Comparison of ENCODE assay signal across 1 cellular context in the genomic region with DNA sequence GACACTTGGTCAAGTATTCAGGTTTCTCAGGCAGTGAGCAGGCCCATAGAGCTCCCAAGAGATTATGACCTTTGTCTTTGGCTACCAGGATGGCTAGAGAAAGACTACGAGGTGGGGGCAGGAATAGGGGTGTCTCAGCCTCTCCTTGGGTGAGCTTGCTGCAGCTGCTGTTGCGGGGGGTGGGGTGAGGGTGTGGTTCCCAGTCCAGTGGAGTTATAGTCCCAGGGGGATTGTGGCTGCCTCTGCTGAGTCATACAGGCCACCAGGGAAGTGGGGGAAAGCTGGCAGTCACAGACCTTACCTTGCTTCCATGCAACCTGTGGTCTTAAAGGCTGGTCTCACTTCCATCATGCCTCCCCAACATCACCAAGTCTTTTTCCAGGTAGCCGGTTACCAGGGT.
TF ChIP-seq lines count a peak whose summit lies in the region.

No MANE protein-coding gene starts in this region.

TF ChIP-seq in K562, 482 proteins besides CTCF, POLR2A, EP300 and RAD21 (continued from another document):
- TF ChIP-seq, protein P1, sequence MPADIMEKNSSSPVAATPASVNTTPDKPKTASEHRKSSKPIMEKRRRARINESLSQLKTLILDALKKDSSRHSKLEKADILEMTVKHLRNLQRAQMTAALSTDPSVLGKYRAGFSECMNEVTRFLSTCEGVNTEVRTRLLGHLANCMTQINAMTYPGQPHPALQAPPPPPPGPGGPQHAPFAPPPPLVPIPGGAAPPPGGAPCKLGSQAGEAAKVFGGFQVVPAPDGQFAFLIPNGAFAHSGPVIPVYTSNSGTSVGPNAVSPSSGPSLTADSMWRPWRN (IDR thresholded peaks at IDR 0.05; ENCODE audit: low read depth) = no peak
- peak; percentile 66 for TF ChIP-seq C11orf30 (IDR thresholded peaks at IDR 0.05; ENCODE audit: low read depth)
- peak; percentile 24; the same call in 1 of the 2 replicates for TF ChIP-seq ATF7 (IDR thresholded peaks at IDR 0.05)
- peak; percentile 34; the same call in 1 of the 2 replicates for TF ChIP-seq MAFK (IDR thresholded peaks at IDR 0.05; ENCODE audit: low read length)
- peak; percentile 29; the same call in 1 of the 2 replicates for TF ChIP-seq MAFG (tag; conservative IDR thresholded peaks at IDR 0.05)
- TF ChIP-seq DPF2 (IDR thresholded peaks at IDR 0.05) = peak; percentile 44
- TF ChIP-seq IFI16 (CRISPR knock-in tag; IDR thresholded peaks at IDR 0.05) = no peak
- TF ChIP-seq MCM2 (IDR thresholded peaks at IDR 0.05; ENCODE audit: low read depth) = no peak
- TF ChIP-seq ZNF143 (CRISPR knock-in tag; IDR thresholded peaks at IDR 0.05) = no peak
- peak; percentile 34; the same call in 1 of the 2 replicates for TF ChIP-seq ARID1B (IDR thresholded peaks at IDR 0.05)
- peak; percentile 28; the same call in 1 of the 2 replicates for TF ChIP-seq MAFF (IDR thresholded peaks at IDR 0.05; ENCODE audit: low read length)
- TF ChIP-seq, protein P2, sequence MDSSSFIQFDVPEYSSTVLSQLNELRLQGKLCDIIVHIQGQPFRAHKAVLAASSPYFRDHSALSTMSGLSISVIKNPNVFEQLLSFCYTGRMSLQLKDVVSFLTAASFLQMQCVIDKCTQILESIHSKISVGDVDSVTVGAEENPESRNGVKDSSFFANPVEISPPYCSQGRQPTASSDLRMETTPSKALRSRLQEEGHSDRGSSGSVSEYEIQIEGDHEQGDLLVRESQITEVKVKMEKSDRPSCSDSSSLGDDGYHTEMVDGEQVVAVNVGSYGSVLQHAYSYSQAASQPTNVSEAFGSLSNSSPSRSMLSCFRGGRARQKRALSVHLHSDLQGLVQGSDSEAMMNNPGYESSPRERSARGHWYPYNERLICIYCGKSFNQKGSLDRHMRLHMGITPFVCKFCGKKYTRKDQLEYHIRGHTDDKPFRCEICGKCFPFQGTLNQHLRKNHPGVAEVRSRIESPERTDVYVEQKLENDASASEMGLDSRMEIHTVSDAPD (CRISPR knock-in tag; IDR thresholded peaks at IDR 0.05) = no peak
- TF ChIP-seq NEUROD1 (IDR thresholded peaks at IDR 0.05; ENCODE audit: borderline replicate concordance, low read depth, low read length, partially characterized antibody) = no peak
- TF ChIP-seq SMARCA4 (IDR thresholded peaks at IDR 0.05) = peak; percentile 43; the same call in 1 of the 2 replicates
- TF ChIP-seq ELF2 (CRISPR knock-in tag; IDR thresholded peaks at IDR 0.05) = no peak
- TF ChIP-seq, protein P3, sequence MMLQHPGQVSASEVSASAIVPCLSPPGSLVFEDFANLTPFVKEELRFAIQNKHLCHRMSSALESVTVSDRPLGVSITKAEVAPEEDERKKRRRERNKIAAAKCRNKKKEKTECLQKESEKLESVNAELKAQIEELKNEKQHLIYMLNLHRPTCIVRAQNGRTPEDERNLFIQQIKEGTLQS (IDR thresholded peaks at IDR 0.05) = peak; percentile 38; the same call in 1 of the 2 replicates
- TF ChIP-seq, protein P3 (CRISPR knock-in tag; conservative IDR thresholded peaks at IDR 0.05) = no peak
- 0 out of 2 replicates have a peak, but pooled peaks have one; percentile 18 for TF ChIP-seq FOSL1 (tag; conservative IDR thresholded peaks at IDR 0.05)
- TF ChIP-seq HDGF (IDR thresholded peaks at IDR 0.05) = no peak
- TF ChIP-seq NR4A1 (CRISPR knock-in tag; IDR thresholded peaks at IDR 0.05) = no peak
- TF ChIP-seq NR4A1 (tag; IDR thresholded peaks at IDR 0.05) = no peak
- TF ChIP-seq TEAD4 (IDR thresholded peaks at IDR 0.05; ENCODE audit: low read length) = no peak
- TF ChIP-seq TEAD4 (CRISPR knock-in tag; IDR thresholded peaks at IDR 0.05; ENCODE audit: borderline replicate concordance) = no peak
- TF ChIP-seq ZNF324 (CRISPR knock-in tag; IDR thresholded peaks at IDR 0.05) = no peak
- TF ChIP-seq ZKSCAN1 (IDR thresholded peaks at IDR 0.05; ENCODE audit: low read depth, low read length) = 0 out of 2 replicates have a peak, but pooled peaks have one; percentile 18
- no peak for TF ChIP-seq ZNF282 (CRISPR knock-in tag; IDR thresholded peaks at IDR 0.05)
- TF ChIP-seq, protein P4, sequence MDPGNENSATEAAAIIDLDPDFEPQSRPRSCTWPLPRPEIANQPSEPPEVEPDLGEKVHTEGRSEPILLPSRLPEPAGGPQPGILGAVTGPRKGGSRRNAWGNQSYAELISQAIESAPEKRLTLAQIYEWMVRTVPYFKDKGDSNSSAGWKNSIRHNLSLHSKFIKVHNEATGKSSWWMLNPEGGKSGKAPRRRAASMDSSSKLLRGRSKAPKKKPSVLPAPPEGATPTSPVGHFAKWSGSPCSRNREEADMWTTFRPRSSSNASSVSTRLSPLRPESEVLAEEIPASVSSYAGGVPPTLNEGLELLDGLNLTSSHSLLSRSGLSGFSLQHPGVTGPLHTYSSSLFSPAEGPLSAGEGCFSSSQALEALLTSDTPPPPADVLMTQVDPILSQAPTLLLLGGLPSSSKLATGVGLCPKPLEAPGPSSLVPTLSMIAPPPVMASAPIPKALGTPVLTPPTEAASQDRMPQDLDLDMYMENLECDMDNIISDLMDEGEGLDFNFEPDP (CRISPR knock-in tag; IDR thresholded peaks at IDR 0.05) = no peak
- TF ChIP-seq, protein P5, sequence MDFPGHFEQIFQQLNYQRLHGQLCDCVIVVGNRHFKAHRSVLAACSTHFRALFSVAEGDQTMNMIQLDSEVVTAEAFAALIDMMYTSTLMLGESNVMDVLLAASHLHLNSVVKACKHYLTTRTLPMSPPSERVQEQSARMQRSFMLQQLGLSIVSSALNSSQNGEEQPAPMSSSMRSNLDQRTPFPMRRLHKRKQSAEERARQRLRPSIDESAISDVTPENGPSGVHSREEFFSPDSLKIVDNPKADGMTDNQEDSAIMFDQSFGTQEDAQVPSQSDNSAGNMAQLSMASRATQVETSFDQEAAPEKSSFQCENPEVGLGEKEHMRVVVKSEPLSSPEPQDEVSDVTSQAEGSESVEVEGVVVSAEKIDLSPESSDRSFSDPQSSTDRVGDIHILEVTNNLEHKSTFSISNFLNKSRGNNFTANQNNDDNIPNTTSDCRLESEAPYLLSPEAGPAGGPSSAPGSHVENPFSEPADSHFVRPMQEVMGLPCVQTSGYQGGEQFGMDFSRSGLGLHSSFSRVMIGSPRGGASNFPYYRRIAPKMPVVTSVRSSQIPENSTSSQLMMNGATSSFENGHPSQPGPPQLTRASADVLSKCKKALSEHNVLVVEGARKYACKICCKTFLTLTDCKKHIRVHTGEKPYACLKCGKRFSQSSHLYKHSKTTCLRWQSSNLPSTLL (IDR thresholded peaks at IDR 0.05) = no peak
- peak; percentile 91 for TF ChIP-seq NFE2 (IDR thresholded peaks at IDR 0.05; ENCODE audit: low read depth)
- TF ChIP-seq, protein P6, sequence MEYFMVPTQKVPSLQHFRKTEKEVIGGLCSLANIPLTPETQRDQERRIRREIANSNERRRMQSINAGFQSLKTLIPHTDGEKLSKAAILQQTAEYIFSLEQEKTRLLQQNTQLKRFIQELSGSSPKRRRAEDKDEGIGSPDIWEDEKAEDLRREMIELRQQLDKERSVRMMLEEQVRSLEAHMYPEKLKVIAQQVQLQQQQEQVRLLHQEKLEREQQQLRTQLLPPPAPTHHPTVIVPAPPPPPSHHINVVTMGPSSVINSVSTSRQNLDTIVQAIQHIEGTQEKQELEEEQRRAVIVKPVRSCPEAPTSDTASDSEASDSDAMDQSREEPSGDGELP (CRISPR knock-in tag; IDR thresholded peaks at IDR 0.05; ENCODE audit: borderline replicate concordance) = peak; percentile 30; the same call in 1 of the 2 replicates
- TF ChIP-seq MTA1 (IDR thresholded peaks at IDR 0.05; ENCODE audit: borderline replicate concordance) = no peak
- peak; percentile 68 for TF ChIP-seq JUND (IDR thresholded peaks at IDR 0.05; ENCODE audit: borderline replicate concordance, low read depth, low read length)
- TF ChIP-seq JUND (tag; IDR thresholded peaks at IDR 0.05; ENCODE audit: borderline replicate concordance, low read depth, low read length) = peak; percentile 62; the same call in 1 of the 3 replicates
- TF ChIP-seq CBX3 (IDR thresholded peaks at IDR 0.05; ENCODE audit: borderline replicate concordance in 1 of 2, low read length in 2 of 2) = no peak
- peak in 1 of 3 experiments; percentile 17 for TF ChIP-seq YY1 (IDR thresholded peaks at IDR 0.05; ENCODE audit: borderline replicate concordance in 1 of 3, control insufficient read depth in 1 of 3, extremely low read depth in 1 of 3, insufficient read depth in 3 of 3, insufficient read length in 1 of 3, insufficient replicate concordance in 2 of 3, low read depth in 1 of 3, low read length in 2 of 3)
